ENCODE assay signal across 7 cellular contexts in the genomic region with DNA sequence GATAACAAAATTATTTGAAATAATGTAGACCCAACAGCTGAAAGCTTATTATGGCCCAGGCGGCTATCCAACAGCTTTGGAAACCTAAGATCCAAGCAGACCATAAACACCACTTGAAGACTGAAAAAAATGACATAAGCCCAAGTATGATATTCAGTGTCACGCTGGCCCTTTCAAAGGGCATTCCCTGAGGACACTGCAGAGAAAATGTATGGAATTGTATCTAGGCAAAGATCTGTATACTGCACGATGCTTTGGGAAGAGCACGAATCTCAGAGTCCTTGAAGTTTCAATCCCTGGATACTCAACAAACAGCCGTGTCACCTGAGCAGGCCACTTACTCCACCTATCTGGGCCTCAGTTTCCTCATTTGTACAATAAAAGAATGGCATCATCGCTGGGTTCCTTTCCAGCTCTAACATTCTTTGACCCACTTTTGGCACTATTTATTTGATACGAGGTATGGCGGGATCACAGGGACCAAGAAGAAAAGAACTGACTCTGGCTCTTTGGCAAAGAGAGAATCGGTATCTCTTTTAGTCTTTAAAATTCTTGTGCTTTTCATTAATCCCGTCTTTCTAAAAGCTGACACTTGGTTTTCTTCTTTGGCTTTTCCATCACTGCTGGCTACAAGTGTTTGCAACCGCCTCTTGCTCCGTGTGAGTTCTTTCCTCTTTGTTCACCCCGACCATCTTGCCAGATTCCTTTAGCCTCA. TPM values are rescaled to one million over a fixed set of nuclear protein-coding genes. Genes with fewer than 3 reads are reported as not detected.
A peak's percentile ranks its signal among the peaks of the same experiment; 100 is the strongest.
DNase-seq lines count a peak whose midpoint lies in the region; ATAC-seq, FAIRE-seq and TF ChIP-seq lines count a peak whose summit lies in the region.

No MANE protein-coding gene starts in this region.

- TF ChIP-seq POLR2A in stomach (IDR thresholded peaks at IDR 0.05) = no peak

- intact Hi-C loops in stomach (cut with DNase I; ENCODE audit: low total_unique reads) (no loop called here), sciatic nerve (cut with DNase I) (no loop called here)

- peak overlapping the region; percentile 61 for H3K4me3 ChIP-seq in HUES64 (ENCODE audit: low read length)
- peak overlapping the region; percentile 79 for H3K4me3 ChIP-seq in iPS-18a (ENCODE audit: low read length)
- H3K4me3 ChIP-seq in stomach = peak overlapping the region; percentile 90 to 98 (median 92)

- H3K36me3 ChIP-seq in HUES64 (ENCODE audit: insufficient read depth, low read length) (no peaks in the 10 kb centered on the region), iPS-18a (ENCODE audit: control insufficient read depth, low read depth, low read length) (no peaks in the 10 kb centered on the region), stomach (no peaks in the 10 kb centered on the region)

- H3K27ac Mint-ChIP-seq in activated T-helper 17 cell treated with anti-CD3 and anti-CD28 coated beads, Interleukin-2, amount 50 U/mL, for 72 hours = peak overlapping the region; percentile 90

- no peak for TF ChIP-seq CTCF in stomach (IDR thresholded peaks at IDR 0.05)

- TF ChIP-seq EP300 in stomach (IDR thresholded peaks at IDR 0.05) = no peak

- DNase-seq in stomach = no peak
- DNase-seq in sciatic nerve (ENCODE audit: low spot score) = no peak
- no peak for DNase-seq in NCI-H526 treated with DMSO at 0.1 percent for 48 hours (lab: John Stamatoyannopoulos, UW)
- DNase-seq in frontal cortex (ENCODE audit: low spot score in 2 of 2) = no peak

- no peaks in the 10 kb centered on the region for H3K9me3 Mint-ChIP-seq in activated T-helper 17 cell treated with anti-CD3 and anti-CD28 coated beads, Interleukin-2, amount 50 U/mL, for 72 hours

- peaks cover 27% of the 10 kb centered on the region for H3K4me1 Mint-ChIP-seq in activated T-helper 17 cell treated with anti-CD3 and anti-CD28 coated beads, Interleukin-2, amount 50 U/mL, for 72 hours

- peak overlapping the region; percentile 66 for H3K9ac ChIP-seq in HUES64 (ENCODE audit: low read depth, low read length)
- H3K9ac ChIP-seq in iPS-18a (ENCODE audit: low read length) = peak overlapping the region; percentile 57

- FAIRE-seq in frontal cortex (lab: Jason Lieb, UNC) = no peak

- WGBS in HUES64 = 19% methylated on average over 13 of the region's 13 CpGs
- 20 to 28% (median 26%) methylated on average over 13 of the region's 13 CpGs for WGBS in stomach, 5 donors

- H3K27ac ChIP-seq in HUES64 (ENCODE audit: low read depth, low read length) (peak overlapping the region; percentile 82; the same call in 1 of the 2 replicates), iPS-18a (ENCODE audit: low read length) (peak overlapping the region; percentile 36), stomach (peak overlapping the region; percentile 88 to 98 (median 93))

- peaks cover 74% of the 10 kb centered on the region for H3K36me3 Mint-ChIP-seq in activated T-helper 17 cell treated with anti-CD3 and anti-CD28 coated beads, Interleukin-2, amount 50 U/mL, for 72 hours (ENCODE audit: low read depth)

- H3K9me3 ChIP-seq in HUES64 (ENCODE audit: insufficient read depth, low read depth, low read length) (no peaks in the 10 kb centered on the region), iPS-18a (ENCODE audit: control insufficient read depth, low read depth, low read length) (no peaks in the 10 kb centered on the region), stomach (no peaks in the 10 kb centered on the region)

- no peaks in the 10 kb centered on the region for H3K27me3 ChIP-seq in HUES64 (ENCODE audit: insufficient read depth, low read length)
- no peaks in the 10 kb centered on the region for H3K27me3 ChIP-seq in iPS-18a (ENCODE audit: control insufficient read depth, insufficient read depth, low read length)
- no peaks in the 10 kb centered on the region for H3K27me3 ChIP-seq in stomach

- ATAC-seq in activated T-helper 17 cell treated with anti-CD3 and anti-CD28 coated beads, Interleukin-2, amount 50 U/mL, for 72 hours (replicated peaks) = no peak
- ATAC-seq in sciatic nerve = no peak

- no peaks in the 10 kb centered on the region for H3K27me3 Mint-ChIP-seq in activated T-helper 17 cell treated with anti-CD3 and anti-CD28 coated beads, Interleukin-2, amount 50 U/mL, for 72 hours

- peak overlapping the region; percentile 91 for H3K4me3 Mint-ChIP-seq in activated T-helper 17 cell treated with anti-CD3 and anti-CD28 coated beads, Interleukin-2, amount 50 U/mL, for 72 hours

- H3K4me1 ChIP-seq in HUES64 (ENCODE audit: insufficient read depth, low read length) = peaks cover 46% of the 10 kb centered on the region
- H3K4me1 ChIP-seq in iPS-18a (ENCODE audit: control insufficient read depth, low read depth, low read length) = peaks cover 32% of the 10 kb centered on the region
- H3K4me1 ChIP-seq in stomach = peaks cover 18 to 62% (median 40%) of the 10 kb centered on the region in 4 donors

RNA-seq across cellular contexts. Expression of a gene that starts 1.2 kb away (rescaled TPM):
- 23.0 TPM for polyA plus RNA-seq in HUES64 (2013, experiment 1 of 2)
- 27.8 TPM for polyA plus RNA-seq in HUES64 (2013, experiment 2 of 2)
- 100 to 1,000 TPM; 124 to 255 TPM for total RNA-seq in activated T-helper 17 cell treated with anti-CD3 and anti-CD28 coated beads, Interleukin-2, amount 50 U/mL, for 72 hours
- total RNA-seq in stomach (10 to 100 TPM; 51.4 to 86.2 (median 62.4) TPM), sciatic nerve (90.8 TPM), frontal cortex (17.5 TPM)
- 10 to 100 TPM; 18.9 to 24.1 (median 19.8) TPM for polyA plus RNA-seq in stomach

RNA-seq across cellular contexts. Expression of a gene that starts 13.3 kb away (rescaled TPM):
- 2.1 TPM for polyA plus RNA-seq in HUES64 (2013, experiment 1 of 2)
- 5.0 TPM for polyA plus RNA-seq in HUES64 (2013, experiment 2 of 2)
- 100 to 1,000 TPM; 133 to 305 TPM for total RNA-seq in activated T-helper 17 cell treated with anti-CD3 and anti-CD28 coated beads, Interleukin-2, amount 50 U/mL, for 72 hours
- total RNA-seq in stomach (10 to 100 TPM; 16.2 to 81.7 (median 20.6) TPM), sciatic nerve (55.6 TPM), frontal cortex (1.6 TPM)
- 10 to 100 TPM in 2 of 3 donors, 1 to 10 TPM in 1; 9.6 to 10.5 (median 10.5) TPM for polyA plus RNA-seq in stomach

Comparison
In these comparisons a context has a peak if more than half of its experiments do, and no peak if none do; other contexts are left out.
1. H3K27ac ChIP-seq: peak in every context shown above with its lines; median percentile 93 in stomach; 82 in HUES64; 36 in iPS-18a.